In genomic region chr13:113726106-113726821, GRCh38 we compare ENCODE assay signal across 9 cellular contexts. TPM values are rescaled to one million over a fixed set of nuclear protein-coding genes. Genes with fewer than 3 reads are reported as not detected.
A peak's percentile ranks its signal among the peaks of the same experiment; 100 is the strongest.
DNase-seq lines count a peak whose midpoint lies in the region; ATAC-seq, FAIRE-seq and TF ChIP-seq lines count a peak whose summit lies in the region.
"Not testable (repeated sequence)": the region's sequence is repeated elsewhere in the genome, so short reads cannot be mapped to it uniquely, and the experiment has no call there.
"Had no signal": no experiment of that assay in that cellular context is flagged by ENCODE, and none has a peak within 500 bp of the region (broad histone marks: within the 10 kb centered on the region; RNA-seq: fewer than 3 reads in every experiment).

No MANE protein-coding gene starts in this region.

- not testable (repeated sequence) for H3K4me3 ChIP-seq in K562
- peak overlapping the region in 3 of 4 donors; percentile 23 to 37 (median 28) for H3K4me3 ChIP-seq in upper lobe of left lung

- peaks cover 7 to 28% of the 10 kb centered on the region in 2 experiments; a peak in 3 of 5 replicates for H3K27me3 ChIP-seq in K562 (ENCODE audit: control insufficient read depth in 2 of 2, insufficient read depth in 2 of 2, low read length in 2 of 2)
- not testable (repeated sequence) for H3K27me3 ChIP-seq in upper lobe of left lung

- peak overlapping the region; percentile 72 for H3K4me2 ChIP-seq in K562 (ENCODE audit: insufficient read depth, low read length)

- TF ChIP-seq CTCF in activated CD8-positive, alpha-beta T cell treated with anti-CD3 and anti-CD28 coated beads for 36 hours (IDR thresholded peaks at IDR 0.05); K562 (IDR thresholded peaks at IDR 0.05 in 2 of 3, conservative IDR thresholded peaks at IDR 0.05 in 1 of 3; ENCODE audit: insufficient read depth in 2 of 3, low read depth in 1 of 3, low read length in 3 of 3); upper lobe of left lung (IDR thresholded peaks at IDR 0.05): not testable (repeated sequence)

- intact Hi-C loops in activated CD8-positive, alpha-beta T cell treated with anti-CD3 and anti-CD28 coated beads for 36 hours (cut with micrococcal nuclease); K562 (cut with micrococcal nuclease); Right ventricle myocardium inferior (cut with DNase I); sciatic nerve (cut with DNase I): not testable (repeated sequence)

- WGBS in K562 (ENCODE audit: insufficient coverage, low coverage, missing lambda C conversion rate) = 81% methylated on average over 4 of the region's 54 CpGs
- WGBS in upper lobe of left lung, 2 donors = 77 to 96% methylated on average over 4 to 12 of the region's 54 CpGs

- not testable (repeated sequence) for H3K27ac ChIP-seq in K562 (ENCODE audit: extremely low read depth, low read depth, low read length)
- peak overlapping the region in 3 of 4 donors; percentile 24 to 58 (median 49) for H3K27ac ChIP-seq in upper lobe of left lung

- H4K20me1 ChIP-seq in K562 (replicated peaks; ENCODE audit: control insufficient read depth, insufficient read depth, low read length) = not testable (repeated sequence)

- H3K9me1 ChIP-seq in K562 (ENCODE audit: control insufficient read depth, insufficient read depth, low read length) = not testable (repeated sequence)

- H3K9ac ChIP-seq in K562 (ENCODE audit: insufficient read depth in 1 of 2, low read depth in 2 of 2, low read length in 2 of 2) = peak overlapping the region in 1 of 2 experiments; percentile 50; a peak in 1 of 4 replicates

- not testable (repeated sequence) for TF ChIP-seq EP300 in K562 (IDR thresholded peaks at IDR 0.05; ENCODE audit: low read length); upper lobe of left lung (IDR thresholded peaks at IDR 0.05)

- H2AFZ ChIP-seq in K562 (ENCODE audit: low read depth, low read length) = peak overlapping the region; percentile 55; the same call in 1 of the 2 replicates

- H3K27me3 Mint-ChIP-seq in activated CD8-positive, alpha-beta T cell treated with anti-CD3 and anti-CD28 coated beads for 36 hours = not testable (repeated sequence)

- TF ChIP-seq RAD21 in K562 (CRISPR knock-in tag; conservative IDR thresholded peaks at IDR 0.05 in 1 of 2, IDR thresholded peaks at IDR 0.05 in 1 of 2) = not testable (repeated sequence)

- ATAC-seq in activated CD8-positive, alpha-beta T cell treated with anti-CD3 and anti-CD28 coated beads for 36 hours; Right ventricle myocardium inferior; upper lobe of left lung (ENCODE audit: low FRiP score in 2 of 2): not testable (repeated sequence)
- peak; percentile 47; the same call in 1 of the 3 replicates for ATAC-seq in K562
- peak; percentile 31 for ATAC-seq in sciatic nerve

- CTCF ChIA-PET in activated CD8-positive, alpha-beta T cell treated with anti-CD3 and anti-CD28 coated beads for 36 hours (lab: Charles Lee); K562 (lab: Yijun Ruan, JAX; ENCODE audit: low intra/inter-chr PET ratio): not testable (repeated sequence)

- POLR2A ChIA-PET in activated CD8-positive, alpha-beta T cell treated with anti-CD3 and anti-CD28 coated beads for 36 hours (lab: Charles Lee); K562 (lab: Yijun Ruan, JAX): not testable (repeated sequence)

- BruUV-seq in K562 (replicated peaks; lab: Mats Ljungman, UMichigan) = not testable (repeated sequence)

- H3K4me1 ChIP-seq in K562 (replicated peaks in 1 of 2; ENCODE audit: control insufficient read depth in 2 of 2, insufficient read depth in 2 of 2, low read length in 2 of 2) = peaks cover 9 to 32% of the 10 kb centered on the region in 2 experiments; a peak in 4 of 5 replicates
- not testable (repeated sequence) for H3K4me1 ChIP-seq in upper lobe of left lung

- H3K36me3 ChIP-seq in K562 (ENCODE audit: control insufficient read depth, insufficient read depth, low read length); upper lobe of left lung: not testable (repeated sequence)

- H3K79me2 ChIP-seq in K562 (ENCODE audit: control insufficient read depth, insufficient read depth, low read length) = not testable (repeated sequence)

- peak; percentile 23 for DNase-seq in Daoy (ENCODE audit: low read depth)
- DNase-seq in NCI-H69 (lab: John Stamatoyannopoulos, UW) = peak; percentile 80
- DNase-seq in activated CD8-positive, alpha-beta T cell treated with anti-CD3 and anti-CD28 coated beads for 36 hours = peak; percentile 30
- DNase-seq in K562 (ENCODE audit: extremely low read depth in 1 of 4, low spot score in 3 of 4) = peak in 3 of 4 experiments; percentile 16 to 33 (median 27)
- peak; percentile 70 for DNase-seq in Right ventricle myocardium inferior (ENCODE audit: missing footprints)
- DNase-seq in midbrain (lab: John Stamatoyannopoulos, UW) = peak; percentile 16
- not testable (repeated sequence) for DNase-seq in sciatic nerve (ENCODE audit: low spot score)
- peak in 1 of 2 donors; percentile 75 for DNase-seq in upper lobe of left lung

- H3K9me3 Mint-ChIP-seq in activated CD8-positive, alpha-beta T cell treated with anti-CD3 and anti-CD28 coated beads for 36 hours = not testable (repeated sequence)

- in situ Hi-C loops in K562 (cut with MboI) = loop anchor here (10.0 kb wide), 2 partner anchors 61 to 231 kb away; partner anchors contain the start of genes DCUN1D2 and GRK1

- peak overlapping the region; percentile 49 for H3K27ac Mint-ChIP-seq in activated CD8-positive, alpha-beta T cell treated with anti-CD3 and anti-CD28 coated beads for 36 hours

- not testable (repeated sequence) for H3K36me3 Mint-ChIP-seq in activated CD8-positive, alpha-beta T cell treated with anti-CD3 and anti-CD28 coated beads for 36 hours (ENCODE audit: low read depth)

- not testable (repeated sequence) for TF ChIP-seq POLR2A in K562 (conservative IDR thresholded peaks at IDR 0.05); upper lobe of left lung (IDR thresholded peaks at IDR 0.05)

- H3K9me3 ChIP-seq in K562 (replicated peaks; ENCODE audit: control insufficient read depth, insufficient read depth, low read depth, low read length); upper lobe of left lung: not testable (repeated sequence)

- not testable (repeated sequence) for FAIRE-seq in K562 (lab: Jason Lieb, UNC)

- peak overlapping the region; percentile 55 for H3K4me3 Mint-ChIP-seq in activated CD8-positive, alpha-beta T cell treated with anti-CD3 and anti-CD28 coated beads for 36 hours

- H3K4me1 Mint-ChIP-seq in activated CD8-positive, alpha-beta T cell treated with anti-CD3 and anti-CD28 coated beads for 36 hours (ENCODE audit: low read depth) = not testable (repeated sequence)

TF ChIP-seq in K562, 482 proteins besides CTCF, POLR2A, EP300 and RAD21 (continues in another document):
- peak; percentile 72 for TF ChIP-seq CCNT2 (IDR thresholded peaks at IDR 0.05; ENCODE audit: borderline replicate concordance, extremely low read depth, insufficient read length, low read depth, low read length)

RNA-seq across cellular contexts. Expression of gene TMEM255B, which starts 32.8 kb away (rescaled TPM):
- total RNA-seq in Daoy (2014; rRNA removed; shearing (Covaris generic)) = 3.8 and 9.7 TPM in 2 replicates
- 1 to 10 TPM; 1.7 to 1.8 TPM for total RNA-seq in activated CD8-positive, alpha-beta T cell treated with anti-CD3 and anti-CD28 coated beads for 36 hours
- total RNA-seq in K562 (2011; cell fraction: chromatin; rRNA removed; ENCODE audit: low replicate concordance) = 1.8 and 1.9 TPM in 2 replicates
- total RNA-seq in K562 (2011; cell fraction: nucleolus; rRNA removed) = 1.3 and 1.5 TPM in 2 replicates
- total RNA-seq in K562 (2011; cell fraction: nucleoplasm; rRNA removed) = 1.1 TPM in 2 replicates
- 0.23 and 0.33 TPM in 2 replicates for total RNA-seq in K562 (2014; rRNA removed)
- 0.13 and 0.22 TPM in 2 replicates for total RNA-seq in K562 (2014; rRNA removed; fragmentation: Illumina TruSeq; extraction: Trizol)
- total RNA-seq in K562 (2015; rRNA removed; fragmentation: Illumina TruSeq; extraction: Trizol) = 0.30 and 0.36 TPM in 2 replicates
- 0.72 and 0.75 TPM in 2 replicates for total RNA-seq in K562 (2021)
- polyA plus RNA-seq in K562 (2011; rRNA removed) = 0.20 and 0.45 TPM in 2 replicates
- 0.19 and 0.65 TPM in 2 replicates for polyA plus RNA-seq in K562 (2011; cell fraction: cytosol; rRNA removed)
- 0.46 and 0.76 TPM in 2 replicates for polyA plus RNA-seq in K562 (2011; cell fraction: nucleus; rRNA removed)
- 0.57 and 2.2 TPM in 2 replicates for polyA plus RNA-seq in K562 (2012)
- 0.42 and 0.46 TPM in 2 replicates for polyA plus RNA-seq in K562 (2014; fragmentation: Illumina TruSeq; extraction: Trizol)
- polyA plus RNA-seq in K562 (2014; fragmentation: Nextera tagmentation; extraction: Ambion mirVana) = under 1 TPM; 0.01 to 0.04 TPM
- 0.40 and 0.46 TPM in 2 replicates for polyA plus RNA-seq in K562 (2014; rRNA removed)
- polyA minus RNA-seq in K562 (2011; rRNA and poly(A)+ RNA removed) = 1.1 and 1.3 TPM in 2 replicates
- 0.38 and 0.73 TPM in 2 replicates for polyA minus RNA-seq in K562 (2011; cell fraction: cytosol; rRNA and poly(A)+ RNA removed)
- 0.27 and 0.89 TPM in 2 replicates for polyA minus RNA-seq in K562 (2011; cell fraction: nucleus; rRNA and poly(A)+ RNA removed)
- 9.8 TPM for total RNA-seq in Right ventricle myocardium inferior
- total RNA-seq in sciatic nerve = 34.8 TPM
- 10 to 100 TPM in 3 of 6 donors, 1 to 10 TPM in 3; 1.4 to 39.0 (median 13.8) TPM for total RNA-seq in upper lobe of left lung

RNA-seq across cellular contexts. Expression of gene GRK1, which starts 59.2 kb away (rescaled TPM):
- total RNA-seq in Daoy (2014; rRNA removed; shearing (Covaris generic)) = not detected in 2 replicates
- total RNA-seq in activated CD8-positive, alpha-beta T cell treated with anti-CD3 and anti-CD28 coated beads for 36 hours = under 1 TPM; 0.07 to 0.09 TPM
- not detected in 2 replicates for total RNA-seq in K562 (2011; cell fraction: chromatin; rRNA removed; ENCODE audit: low replicate concordance)
- total RNA-seq in K562 (2011; cell fraction: nucleolus; rRNA removed) = not detected in 2 replicates
- total RNA-seq in K562 (2011; cell fraction: nucleoplasm; rRNA removed) = not detected in 2 replicates
- total RNA-seq in K562 (2014; rRNA removed) (0.09 TPM in 1 of 2 replicates, not detected in the other), K562 (2014; rRNA removed; fragmentation: Illumina TruSeq; extraction: Trizol) (not detected in 2 replicates), K562 (2015; rRNA removed; fragmentation: Illumina TruSeq; extraction: Trizol) (not detected in 2 replicates), K562 (2021) (not detected in 2 replicates), Right ventricle myocardium inferior (0.11 TPM), sciatic nerve (0.09 TPM), upper lobe of left lung (1 to 10 TPM in 1 of 6 donors, under 1 TPM in 1, not detected in 4; 0.15 to 5.2 TPM)
- polyA plus RNA-seq in K562 (2011; rRNA removed) (not detected in 2 replicates), K562 (2014; fragmentation: Illumina TruSeq; extraction: Trizol) (not detected in 2 replicates), K562 (2014; fragmentation: Nextera tagmentation; extraction: Ambion mirVana) (not detected), K562 (2014; rRNA removed) (not detected in 2 replicates)
- polyA plus RNA-seq in K562 (2011; cell fraction: cytosol; rRNA removed) = not detected in 2 replicates
- 0.03 TPM in 1 of 2 replicates, not detected in the other for polyA plus RNA-seq in K562 (2011; cell fraction: nucleus; rRNA removed)
- 0.03 TPM in 1 of 2 replicates, not detected in the other for polyA plus RNA-seq in K562 (2012)
- not detected in 2 replicates for polyA minus RNA-seq in K562 (2011; rRNA and poly(A)+ RNA removed)
- not detected in 2 replicates for polyA minus RNA-seq in K562 (2011; cell fraction: cytosol; rRNA and poly(A)+ RNA removed)
- polyA minus RNA-seq in K562 (2011; cell fraction: nucleus; rRNA and poly(A)+ RNA removed) = not detected in 2 replicates
- total RNA-seq: dermis blood vessel endothelial cell had no signal
